9 cellular contexts compared by ENCODE assay signal in the genomic region with DNA sequence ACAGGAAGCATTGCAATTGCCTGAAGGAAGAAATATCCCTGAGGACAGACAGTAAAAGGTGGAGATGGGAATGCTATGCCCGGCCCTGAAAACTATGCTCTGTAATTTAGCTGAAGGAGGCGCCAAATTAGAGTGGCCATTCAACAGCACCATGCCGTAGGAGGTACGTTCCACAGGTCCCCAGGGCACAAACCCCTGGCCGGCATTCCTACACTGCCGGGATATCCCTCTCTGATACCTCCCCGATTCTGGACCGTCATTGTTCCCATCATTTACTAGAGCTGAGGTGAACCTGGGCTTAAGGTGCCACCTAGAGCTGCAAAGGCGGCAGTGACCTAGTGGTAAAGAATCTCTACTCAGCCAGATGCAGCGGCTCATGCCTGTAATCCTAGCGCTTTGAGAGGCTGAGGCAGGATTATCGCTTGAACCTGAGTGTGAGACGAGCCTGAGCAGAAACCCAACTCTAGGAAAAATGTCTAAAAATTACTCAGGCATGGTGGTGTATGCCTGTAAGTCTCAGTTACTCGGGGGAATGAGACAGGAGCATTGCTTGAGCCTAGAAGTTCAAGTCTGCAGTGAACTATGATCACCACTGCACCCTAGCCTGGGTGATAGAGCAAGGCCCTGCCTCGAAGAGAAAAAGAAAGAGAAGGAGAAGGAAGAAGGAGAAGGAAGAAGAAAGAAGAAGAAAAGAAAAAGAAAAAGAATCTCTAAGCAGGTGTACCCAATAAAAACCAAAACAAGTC. TPM values are rescaled to one million over a fixed set of nuclear protein-coding genes. Genes with fewer than 3 reads are reported as not detected.
A peak's percentile ranks its signal among the peaks of the same experiment; 100 is the strongest.
DNase-seq lines count a peak whose midpoint lies in the region; ATAC-seq and TF ChIP-seq lines count a peak whose summit lies in the region.
"Had no signal": no experiment of that assay in that cellular context is flagged by ENCODE, and none has a peak within 500 bp of the region (broad histone marks: within the 10 kb centered on the region; RNA-seq: fewer than 3 reads in every experiment).

No MANE protein-coding gene starts in this region.

- H3K4me3 Mint-ChIP-seq in T-cell = no peak overlapping the region
- no peak overlapping the region for H3K4me3 Mint-ChIP-seq in activated T-helper 17 cell treated with anti-CD3 and anti-CD28 coated beads, Interleukin-2, amount 50 U/mL, for 72 hours
- H3K4me3 Mint-ChIP-seq: dendritic cell treated with granulocyte-macrophage colony-stimulating factor and Interleukin-4, amounts not matched to agents 40 ng/mL and 50 ng/mL, for 4 days had no signal

- H3K9me3 Mint-ChIP-seq in T-cell = no peaks in the 10 kb centered on the region
- no peaks in the 10 kb centered on the region for H3K9me3 Mint-ChIP-seq in activated T-helper 17 cell treated with anti-CD3 and anti-CD28 coated beads, Interleukin-2, amount 50 U/mL, for 72 hours
- H3K9me3 Mint-ChIP-seq: dendritic cell treated with granulocyte-macrophage colony-stimulating factor and Interleukin-4, amounts not matched to agents 40 ng/mL and 50 ng/mL, for 4 days had no signal

- no peak overlapping the region for H4K91ac ChIP-seq in IMR-90 (ENCODE audit: insufficient read depth, low read depth, low read length)

- no peak overlapping the region for H3K27ac Mint-ChIP-seq in T-cell
- no peak overlapping the region for H3K27ac Mint-ChIP-seq in activated T-helper 17 cell treated with anti-CD3 and anti-CD28 coated beads, Interleukin-2, amount 50 U/mL, for 72 hours
- H3K27ac Mint-ChIP-seq: dendritic cell treated with granulocyte-macrophage colony-stimulating factor and Interleukin-4, amounts not matched to agents 40 ng/mL and 50 ng/mL, for 4 days had no signal

- TF ChIP-seq POLR2A in IMR-90 (IDR thresholded peaks at IDR 0.05; ENCODE audit: low read depth, low read length) = no peak
- no peak for TF ChIP-seq POLR2A in breast epithelium (IDR thresholded peaks at IDR 0.05)

- no peak overlapping the region for H3K18ac ChIP-seq in IMR-90 (ENCODE audit: low read depth, low read length)

- H3K27me3 Mint-ChIP-seq in T-cell = peaks cover 28 to 35% of the 10 kb centered on the region in 2 donors
- H3K27me3 Mint-ChIP-seq in activated T-helper 17 cell treated with anti-CD3 and anti-CD28 coated beads, Interleukin-2, amount 50 U/mL, for 72 hours = peaks cover 34% of the 10 kb centered on the region

- DNase-seq in BJ (ENCODE audit: low read depth) = no peak
- no peak for DNase-seq in IMR-90
- peak in 1 of 2 donors; percentile 37 for DNase-seq in breast epithelium (ENCODE audit: low spot score in 2 of 2)
- peak; percentile 72 for DNase-seq in kidney tubule cell (ENCODE audit: low spot score)
- no peak for DNase-seq in T-cell
- DNase-seq in KBM-7 = no peak

- intact Hi-C loops in IMR-90 (cut with micrococcal nuclease) (no loop called here), breast epithelium (cut with DNase I; ENCODE audit: low total_unique reads) (no loop called here)

- no peak overlapping the region for H2AK9ac ChIP-seq in IMR-90 (replicated peaks; ENCODE audit: low read depth, low read length, poor library complexity)

- TF ChIP-seq CTCF in BJ (IDR thresholded peaks at IDR 0.05; ENCODE audit: insufficient read depth, low read depth, low read length) (peak; percentile 18; the same call in 1 of the 2 replicates), IMR-90 (conservative IDR thresholded peaks at IDR 0.05; ENCODE audit: low read depth, low read length) (0 out of 2 replicates have a peak, but pooled peaks have one; percentile 15), breast epithelium (IDR thresholded peaks at IDR 0.05) (peak in 2 of 3 donors; percentile 47 to 48)

- H3K9me1 ChIP-seq in IMR-90 (ENCODE audit: insufficient read depth, low read length) = 0 out of 2 replicates have a peak, but pooled peaks cover 2% of the 10 kb centered on the region

- H3K79me1 ChIP-seq in IMR-90 (ENCODE audit: low read depth in 1 of 2, low read length in 2 of 2) = no peaks in the 10 kb centered on the region

- H3K9me3 ChIP-seq in IMR-90 (ENCODE audit: control insufficient read depth, insufficient read depth, low read length) (no peaks in the 10 kb centered on the region), breast epithelium (no peaks in the 10 kb centered on the region)

- no peak overlapping the region for H3K27ac ChIP-seq in IMR-90 (ENCODE audit: insufficient read depth, low read length)
- H3K27ac ChIP-seq in breast epithelium = no peak overlapping the region

- H3K4me1 ChIP-seq in IMR-90 (ENCODE audit: control insufficient read depth, insufficient read depth, low read length) = no peaks in the 10 kb centered on the region
- H3K4me1 ChIP-seq in breast epithelium = no peaks in the 10 kb centered on the region

- peak; percentile 21; the same call in 1 of the 2 replicates for ATAC-seq in IMR-90 (ENCODE audit: low read depth)
- no peak for ATAC-seq in GM21447 (IDR thresholded peaks at IDR 0.05; ENCODE audit: unreplicated experiment)
- ATAC-seq in T-cell (replicated peaks in 1 of 4) = no peak
- no peak for ATAC-seq in activated T-helper 17 cell treated with anti-CD3 and anti-CD28 coated beads, Interleukin-2, amount 50 U/mL, for 72 hours (replicated peaks)

- no peak overlapping the region for H3K4me2 ChIP-seq in IMR-90 (ENCODE audit: low read depth, low read length)

- no peak overlapping the region for H2AK5ac ChIP-seq in IMR-90 (ENCODE audit: low read depth, low read length)

- no peak overlapping the region for H2BK15ac ChIP-seq in IMR-90 (ENCODE audit: low read depth, low read length)

- no TSS peak for BruUV-seq in IMR-90 (replicated peaks; lab: Mats Ljungman, UMichigan)

- no peak overlapping the region for H4K5ac ChIP-seq in IMR-90 (ENCODE audit: low read depth, low read length)

- in situ Hi-C loops in IMR-90 (cut with MboI; ENCODE audit: low sequenced_read_pairs) = no loop called here
- in situ Hi-C loops in KBM-7 (cut with MboI; ENCODE audit: low pct_unique_long_range_greater_than_20kb, low sequenced_read_pairs) = no loop called here

- H3K27me3 ChIP-seq in BJ (ENCODE audit: control insufficient read depth, insufficient read depth, low read length) = no peaks in the 10 kb centered on the region; the same call in none of the 2 replicates
- H3K27me3 ChIP-seq in IMR-90 (ENCODE audit: control insufficient read depth, insufficient read depth, low read length) = no peaks in the 10 kb centered on the region; the same call in 1 of the 2 replicates
- H3K27me3 ChIP-seq in breast epithelium = no peaks in the 10 kb centered on the region

- CTCF ChIA-PET in BJ (lab: Yijun Ruan, JAX) = interaction anchor here (0.7 to 1.0 kb wide), 5 partner anchors 14 to 257 kb away, joined by 3 to 4 read pairs (median 3); no protein-coding TSS in a partner anchor
- CTCF ChIA-PET in IMR-90 (lab: Yijun Ruan, JAX) = no interaction called here
- CTCF ChIA-PET in T-cell (lab: Charles Lee) = interaction anchor here in 1 of 2 donors (0.6 kb wide), 2 partner anchors 53 to 168 kb away, joined by 3 read pairs; no protein-coding TSS in a partner anchor

- no peaks in the 10 kb centered on the region for H3K36me3 ChIP-seq in BJ (ENCODE audit: control insufficient read depth, insufficient read depth, low read length)
- no peaks in the 10 kb centered on the region for H3K36me3 ChIP-seq in IMR-90 (ENCODE audit: control insufficient read depth, insufficient read depth, low read length)
- no peaks in the 10 kb centered on the region for H3K36me3 ChIP-seq in breast epithelium

- WGBS in IMR-90 (ENCODE audit: extremely low coverage in 2 of 2, insufficient read length in 1 of 2), 2 experiments = 68% methylated on average over 5 of the region's 15 CpGs; no CpG with 5 or more reads in 1 of the 2 experiments

- no peaks in the 10 kb centered on the region for H3K36me3 Mint-ChIP-seq in T-cell
- no peaks in the 10 kb centered on the region for H3K36me3 Mint-ChIP-seq in activated T-helper 17 cell treated with anti-CD3 and anti-CD28 coated beads, Interleukin-2, amount 50 U/mL, for 72 hours (ENCODE audit: low read depth)

- no peak overlapping the region for H2BK20ac ChIP-seq in IMR-90 (ENCODE audit: low read depth, low read length)

- no peak overlapping the region for H3K4me3 ChIP-seq in BJ (ENCODE audit: low read depth, low read length)
- H3K4me3 ChIP-seq in IMR-90 (ENCODE audit: insufficient read depth, low read depth, low read length) = no peak overlapping the region
- peak overlapping the region in 2 of 3 donors; percentile 27 to 51 for H3K4me3 ChIP-seq in breast epithelium

- no peak overlapping the region for H3K9ac ChIP-seq in IMR-90 (ENCODE audit: low read depth, low read length)

- no peak overlapping the region for H4K8ac ChIP-seq in IMR-90 (ENCODE audit: low read depth in 2 of 2, low read length in 2 of 2)

- TF ChIP-seq RAD21 in IMR-90 (IDR thresholded peaks at IDR 0.05; ENCODE audit: low read length) = peak; percentile 25; the same call in 1 of the 2 replicates

- peak overlapping the region; percentile 65 for H2AFZ ChIP-seq in IMR-90 (replicated peaks; ENCODE audit: low read length, poor library complexity)

- H3K4ac ChIP-seq in IMR-90 (ENCODE audit: low read depth, low read length) = no peak overlapping the region

- no peaks in the 10 kb centered on the region for H3K4me1 Mint-ChIP-seq in T-cell
- no peaks in the 10 kb centered on the region for H3K4me1 Mint-ChIP-seq in activated T-helper 17 cell treated with anti-CD3 and anti-CD28 coated beads, Interleukin-2, amount 50 U/mL, for 72 hours

- POLR2A ChIA-PET in BJ (lab: Charles Lee) (no interaction called here), IMR-90 (lab: Charles Lee; ENCODE audit: unreplicated experiment) (no interaction called here), T-cell (lab: Charles Lee) (no interaction called here)

- H3K14ac ChIP-seq in IMR-90 (replicated peaks; ENCODE audit: low read depth, low read length) = no peak overlapping the region

- H2BK5ac ChIP-seq in IMR-90 (ENCODE audit: low read depth, low read length, poor library complexity, severe bottlenecking) = no peak overlapping the region

- no peak overlapping the region for H2BK120ac ChIP-seq in IMR-90 (ENCODE audit: low read depth, low read length)

- no peaks in the 10 kb centered on the region for H4K20me1 ChIP-seq in IMR-90 (ENCODE audit: insufficient read depth, low read length)

- dilution Hi-C loops in IMR-90 (cut with HindIII; ENCODE audit: low sequenced_read_pairs, unreplicated experiment) = no loop called here

- no peak overlapping the region for H3K56ac ChIP-seq in IMR-90 (ENCODE audit: extremely low read depth, insufficient read depth, low read length)

- H3K23ac ChIP-seq in IMR-90 (ENCODE audit: low read depth, low read length) = no peak overlapping the region

RNA-seq across cellular contexts. Expression of a gene that starts 53.0 kb away (rescaled TPM):
- 16.6 and 29.3 TPM in 2 replicates for polyA plus RNA-seq in BJ (2011; rRNA removed)
- polyA minus RNA-seq in BJ (2011; rRNA and poly(A)+ RNA removed) = 24.5 and 28.9 TPM in 2 replicates
- 41.4 and 49.4 TPM in 2 replicates for total RNA-seq in IMR-90 (2012; rRNA removed)
- 13.3 and 17.0 TPM in 2 replicates for polyA plus RNA-seq in IMR-90 (2012; rRNA removed)
- 3.5 and 4.6 TPM in 2 replicates for polyA plus RNA-seq in IMR-90 (2012; cell fraction: cytosol; rRNA removed)
- 4.7 and 22.3 TPM in 2 replicates for polyA plus RNA-seq in IMR-90 (2012; cell fraction: nucleus; rRNA removed; ENCODE audit: low replicate concordance)
- 10 to 100 TPM; 48.2 to 65.4 (median 50.8) TPM for total RNA-seq in breast epithelium
- 10 to 100 TPM; 41.0 to 53.7 (median 47.6) TPM for total RNA-seq in T-cell
- total RNA-seq in activated T-helper 17 cell treated with anti-CD3 and anti-CD28 coated beads, Interleukin-2, amount 50 U/mL, for 72 hours = 10 to 100 TPM; 25.6 to 30.7 TPM

Comparison
In these comparisons a context has a peak if more than half of its experiments do, and no peak if none do; other contexts are left out.
1. H3K4me3 ChIP-seq: peak in breast epithelium (2 of 3); none in BJ (single experiment) and IMR-90 (single experiment).
2. Peak in every context shown above with its lines, with median percentiles within 50 percentile points of each other: CTCF ChIP-seq.